Comparison of ENCODE assay signal across 1 cellular context in genomic region chr5:137753227-137753985, GRCh38.
TF ChIP-seq lines count a peak whose summit lies in the region.

No MANE protein-coding gene starts in this region.

TF ChIP-seq in HepG2, 621 proteins besides CTCF, POLR2A, EP300 and RAD21 (continued from another document and continues in another):
- peak; percentile 39 for TF ChIP-seq YY1 (IDR thresholded peaks at IDR 0.05; ENCODE audit: insufficient read depth, insufficient replicate concordance, low read depth, low read length)
- TF ChIP-seq KDM3A (CRISPR knock-in tag; IDR thresholded peaks at IDR 0.05; ENCODE audit: low read depth): no peak
- TF ChIP-seq ZNF788 (CRISPR knock-in tag; IDR thresholded peaks at IDR 0.05; ENCODE audit: borderline replicate concordance): 0 out of 2 replicates have a peak, but pooled peaks have one; percentile 19
- peak; percentile 19 for TF ChIP-seq ZEB1 (IDR thresholded peaks at IDR 0.05; ENCODE audit: insufficient replicate concordance, low read depth)
- peak; percentile 12 for TF ChIP-seq ASH2L (IDR thresholded peaks at IDR 0.05; ENCODE audit: insufficient read length, low read depth, low read length)
- no peak for TF ChIP-seq ZBTB7B (CRISPR knock-in tag; IDR thresholded peaks at IDR 0.05)
- TF ChIP-seq, protein P1, sequence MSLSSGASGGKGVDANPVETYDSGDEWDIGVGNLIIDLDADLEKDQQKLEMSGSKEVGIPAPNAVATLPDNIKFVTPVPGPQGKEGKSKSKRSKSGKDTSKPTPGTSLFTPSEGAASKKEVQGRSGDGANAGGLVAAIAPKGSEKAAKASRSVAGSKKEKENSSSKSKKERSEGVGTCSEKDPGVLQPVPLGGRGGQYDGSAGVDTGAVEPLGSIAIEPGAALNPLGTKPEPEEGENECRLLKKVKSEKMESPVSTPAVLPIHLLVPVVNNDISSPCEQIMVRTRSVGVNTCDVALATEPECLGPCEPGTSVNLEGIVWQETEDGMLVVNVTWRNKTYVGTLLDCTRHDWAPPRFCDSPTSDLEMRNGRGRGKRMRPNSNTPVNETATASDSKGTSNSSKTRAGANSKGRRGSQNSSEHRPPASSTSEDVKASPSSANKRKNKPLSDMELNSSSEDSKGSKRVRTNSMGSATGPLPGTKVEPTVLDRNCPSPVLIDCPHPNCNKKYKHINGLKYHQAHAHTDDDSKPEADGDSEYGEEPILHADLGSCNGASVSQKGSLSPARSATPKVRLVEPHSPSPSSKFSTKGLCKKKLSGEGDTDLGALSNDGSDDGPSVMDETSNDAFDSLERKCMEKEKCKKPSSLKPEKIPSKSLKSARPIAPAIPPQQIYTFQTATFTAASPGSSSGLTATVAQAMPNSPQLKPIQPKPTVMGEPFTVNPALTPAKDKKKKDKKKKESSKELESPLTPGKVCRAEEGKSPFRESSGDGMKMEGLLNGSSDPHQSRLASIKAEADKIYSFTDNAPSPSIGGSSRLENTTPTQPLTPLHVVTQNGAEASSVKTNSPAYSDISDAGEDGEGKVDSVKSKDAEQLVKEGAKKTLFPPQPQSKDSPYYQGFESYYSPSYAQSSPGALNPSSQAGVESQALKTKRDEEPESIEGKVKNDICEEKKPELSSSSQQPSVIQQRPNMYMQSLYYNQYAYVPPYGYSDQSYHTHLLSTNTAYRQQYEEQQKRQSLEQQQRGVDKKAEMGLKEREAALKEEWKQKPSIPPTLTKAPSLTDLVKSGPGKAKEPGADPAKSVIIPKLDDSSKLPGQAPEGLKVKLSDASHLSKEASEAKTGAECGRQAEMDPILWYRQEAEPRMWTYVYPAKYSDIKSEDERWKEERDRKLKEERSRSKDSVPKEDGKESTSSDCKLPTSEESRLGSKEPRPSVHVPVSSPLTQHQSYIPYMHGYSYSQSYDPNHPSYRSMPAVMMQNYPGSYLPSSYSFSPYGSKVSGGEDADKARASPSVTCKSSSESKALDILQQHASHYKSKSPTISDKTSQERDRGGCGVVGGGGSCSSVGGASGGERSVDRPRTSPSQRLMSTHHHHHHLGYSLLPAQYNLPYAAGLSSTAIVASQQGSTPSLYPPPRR (CRISPR knock-in tag; IDR thresholded peaks at IDR 0.05; ENCODE audit: borderline replicate concordance): 0 out of 2 replicates have a peak, but pooled peaks have one; percentile 16
- TF ChIP-seq, protein P2, sequence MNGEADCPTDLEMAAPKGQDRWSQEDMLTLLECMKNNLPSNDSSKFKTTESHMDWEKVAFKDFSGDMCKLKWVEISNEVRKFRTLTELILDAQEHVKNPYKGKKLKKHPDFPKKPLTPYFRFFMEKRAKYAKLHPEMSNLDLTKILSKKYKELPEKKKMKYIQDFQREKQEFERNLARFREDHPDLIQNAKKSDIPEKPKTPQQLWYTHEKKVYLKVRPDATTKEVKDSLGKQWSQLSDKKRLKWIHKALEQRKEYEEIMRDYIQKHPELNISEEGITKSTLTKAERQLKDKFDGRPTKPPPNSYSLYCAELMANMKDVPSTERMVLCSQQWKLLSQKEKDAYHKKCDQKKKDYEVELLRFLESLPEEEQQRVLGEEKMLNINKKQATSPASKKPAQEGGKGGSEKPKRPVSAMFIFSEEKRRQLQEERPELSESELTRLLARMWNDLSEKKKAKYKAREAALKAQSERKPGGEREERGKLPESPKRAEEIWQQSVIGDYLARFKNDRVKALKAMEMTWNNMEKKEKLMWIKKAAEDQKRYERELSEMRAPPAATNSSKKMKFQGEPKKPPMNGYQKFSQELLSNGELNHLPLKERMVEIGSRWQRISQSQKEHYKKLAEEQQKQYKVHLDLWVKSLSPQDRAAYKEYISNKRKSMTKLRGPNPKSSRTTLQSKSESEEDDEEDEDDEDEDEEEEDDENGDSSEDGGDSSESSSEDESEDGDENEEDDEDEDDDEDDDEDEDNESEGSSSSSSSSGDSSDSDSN (CRISPR knock-in tag; IDR thresholded peaks at IDR 0.05): peak; percentile 2; the same call in 1 of the 2 replicates
- TF ChIP-seq ZNF567 (CRISPR knock-in tag; IDR thresholded peaks at IDR 0.05; ENCODE audit: borderline replicate concordance): 0 out of 2 replicates have a peak, but pooled peaks have one; percentile 11
- TF ChIP-seq, protein P3, sequence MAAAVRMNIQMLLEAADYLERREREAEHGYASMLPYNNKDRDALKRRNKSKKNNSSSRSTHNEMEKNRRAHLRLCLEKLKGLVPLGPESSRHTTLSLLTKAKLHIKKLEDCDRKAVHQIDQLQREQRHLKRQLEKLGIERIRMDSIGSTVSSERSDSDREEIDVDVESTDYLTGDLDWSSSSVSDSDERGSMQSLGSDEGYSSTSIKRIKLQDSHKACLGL (CRISPR knock-in tag; IDR thresholded peaks at IDR 0.05): peak; percentile 18
- TF ChIP-seq ZNF205 (CRISPR knock-in tag; IDR thresholded peaks at IDR 0.05): no peak
- 0 out of 2 replicates have a peak, but pooled peaks have one; percentile 11 for TF ChIP-seq MTERF4 (CRISPR knock-in tag; IDR thresholded peaks at IDR 0.05)
- no peak for TF ChIP-seq ZMYM4 (CRISPR knock-in tag; IDR thresholded peaks at IDR 0.05)
- TF ChIP-seq ZNF546 (CRISPR knock-in tag; conservative IDR thresholded peaks at IDR 0.05): 0 out of 2 replicates have a peak, but pooled peaks have one; percentile 21
- no peak for TF ChIP-seq JUNB (CRISPR knock-in tag; IDR thresholded peaks at IDR 0.05; ENCODE audit: borderline replicate concordance)
- TF ChIP-seq, protein P4, sequence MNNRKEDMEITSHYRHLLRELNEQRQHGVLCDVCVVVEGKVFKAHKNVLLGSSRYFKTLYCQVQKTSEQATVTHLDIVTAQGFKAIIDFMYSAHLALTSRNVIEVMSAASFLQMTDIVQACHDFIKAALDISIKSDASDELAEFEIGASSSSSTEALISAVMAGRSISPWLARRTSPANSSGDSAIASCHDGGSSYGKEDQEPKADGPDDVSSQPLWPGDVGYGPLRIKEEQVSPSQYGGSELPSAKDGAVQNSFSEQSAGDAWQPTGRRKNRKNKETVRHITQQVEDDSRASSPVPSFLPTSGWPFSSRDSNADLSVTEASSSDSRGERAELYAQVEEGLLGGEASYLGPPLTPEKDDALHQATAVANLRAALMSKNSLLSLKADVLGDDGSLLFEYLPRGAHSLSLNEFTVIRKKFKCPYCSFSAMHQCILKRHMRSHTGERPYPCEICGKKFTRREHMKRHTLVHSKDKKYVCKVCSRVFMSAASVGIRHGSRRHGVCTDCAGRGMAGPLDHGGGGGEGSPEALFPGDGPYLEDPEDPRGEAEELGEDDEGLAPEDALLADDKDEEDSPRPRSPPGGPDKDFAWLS (CRISPR knock-in tag; IDR thresholded peaks at IDR 0.05; ENCODE audit: borderline replicate concordance): no peak
- no peak for TF ChIP-seq ISX (CRISPR knock-in tag; conservative IDR thresholded peaks at IDR 0.05)
- TF ChIP-seq RXRB (CRISPR knock-in tag; IDR thresholded peaks at IDR 0.05; ENCODE audit: borderline replicate concordance): no peak
- TF ChIP-seq PAF1 (CRISPR knock-in tag; IDR thresholded peaks at IDR 0.05): 0 out of 2 replicates have a peak, but pooled peaks have one; percentile 9
- TF ChIP-seq ZSCAN9 (CRISPR knock-in tag; IDR thresholded peaks at IDR 0.05; ENCODE audit: borderline replicate concordance): no peak
- 0 out of 2 replicates have a peak, but pooled peaks have one; percentile 10 for TF ChIP-seq HOXD1 (CRISPR knock-in tag; IDR thresholded peaks at IDR 0.05)
- no peak for TF ChIP-seq GABPA (IDR thresholded peaks at IDR 0.05; ENCODE audit: low read depth, low read length)
- TF ChIP-seq GABPA (CRISPR knock-in tag; IDR thresholded peaks at IDR 0.05; ENCODE audit: low read depth): no peak
- TF ChIP-seq ZNF263 (CRISPR knock-in tag; IDR thresholded peaks at IDR 0.05): 0 out of 2 replicates have a peak, but pooled peaks have one; percentile 9
- TF ChIP-seq ZSCAN30 (CRISPR knock-in tag; IDR thresholded peaks at IDR 0.05): 0 out of 2 replicates have a peak, but pooled peaks have one; percentile 13
- no peak for TF ChIP-seq MAFF (IDR thresholded peaks at IDR 0.05; ENCODE audit: low read depth, low read length)
- 0 out of 2 replicates have a peak, but pooled peaks have one; percentile 7 for TF ChIP-seq ZBTB26 (CRISPR knock-in tag; IDR thresholded peaks at IDR 0.05; ENCODE audit: borderline replicate concordance)
- TF ChIP-seq, protein P5, sequence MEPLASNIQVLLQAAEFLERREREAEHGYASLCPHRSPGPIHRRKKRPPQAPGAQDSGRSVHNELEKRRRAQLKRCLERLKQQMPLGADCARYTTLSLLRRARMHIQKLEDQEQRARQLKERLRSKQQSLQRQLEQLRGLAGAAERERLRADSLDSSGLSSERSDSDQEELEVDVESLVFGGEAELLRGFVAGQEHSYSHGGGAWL (CRISPR knock-in tag; IDR thresholded peaks at IDR 0.05): peak; percentile 25; the same call in 1 of the 2 replicates
- TF ChIP-seq ETS1 (CRISPR knock-in tag; IDR thresholded peaks at IDR 0.05): no peak
- TF ChIP-seq SRY (CRISPR knock-in tag; IDR thresholded peaks at IDR 0.05): 0 out of 2 replicates have a peak, but pooled peaks have one; percentile 12
- TF ChIP-seq, protein P6, sequence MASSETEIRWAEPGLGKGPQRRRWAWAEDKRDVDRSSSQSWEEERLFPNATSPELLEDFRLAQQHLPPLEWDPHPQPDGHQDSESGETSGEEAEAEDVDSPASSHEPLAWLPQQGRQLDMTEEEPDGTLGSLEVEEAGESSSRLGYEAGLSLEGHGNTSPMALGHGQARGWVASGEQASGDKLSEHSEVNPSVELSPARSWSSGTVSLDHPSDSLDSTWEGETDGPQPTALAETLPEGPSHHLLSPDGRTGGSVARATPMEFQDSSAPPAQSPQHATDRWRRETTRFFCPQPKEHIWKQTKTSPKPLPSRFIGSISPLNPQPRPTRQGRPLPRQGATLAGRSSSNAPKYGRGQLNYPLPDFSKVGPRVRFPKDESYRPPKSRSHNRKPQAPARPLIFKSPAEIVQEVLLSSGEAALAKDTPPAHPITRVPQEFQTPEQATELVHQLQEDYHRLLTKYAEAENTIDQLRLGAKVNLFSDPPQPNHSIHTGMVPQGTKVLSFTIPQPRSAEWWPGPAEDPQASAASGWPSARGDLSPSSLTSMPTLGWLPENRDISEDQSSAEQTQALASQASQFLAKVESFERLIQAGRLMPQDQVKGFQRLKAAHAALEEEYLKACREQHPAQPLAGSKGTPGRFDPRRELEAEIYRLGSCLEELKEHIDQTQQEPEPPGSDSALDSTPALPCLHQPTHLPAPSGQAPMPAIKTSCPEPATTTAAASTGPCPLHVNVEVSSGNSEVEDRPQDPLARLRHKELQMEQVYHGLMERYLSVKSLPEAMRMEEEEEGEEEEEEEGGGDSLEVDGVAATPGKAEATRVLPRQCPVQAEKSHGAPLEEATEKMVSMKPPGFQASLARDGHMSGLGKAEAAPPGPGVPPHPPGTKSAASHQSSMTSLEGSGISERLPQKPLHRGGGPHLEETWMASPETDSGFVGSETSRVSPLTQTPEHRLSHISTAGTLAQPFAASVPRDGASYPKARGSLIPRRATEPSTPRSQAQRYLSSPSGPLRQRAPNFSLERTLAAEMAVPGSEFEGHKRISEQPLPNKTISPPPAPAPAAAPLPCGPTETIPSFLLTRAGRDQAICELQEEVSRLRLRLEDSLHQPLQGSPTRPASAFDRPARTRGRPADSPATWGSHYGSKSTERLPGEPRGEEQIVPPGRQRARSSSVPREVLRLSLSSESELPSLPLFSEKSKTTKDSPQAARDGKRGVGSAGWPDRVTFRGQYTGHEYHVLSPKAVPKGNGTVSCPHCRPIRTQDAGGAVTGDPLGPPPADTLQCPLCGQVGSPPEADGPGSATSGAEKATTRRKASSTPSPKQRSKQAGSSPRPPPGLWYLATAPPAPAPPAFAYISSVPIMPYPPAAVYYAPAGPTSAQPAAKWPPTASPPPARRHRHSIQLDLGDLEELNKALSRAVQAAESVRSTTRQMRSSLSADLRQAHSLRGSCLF (CRISPR knock-in tag; IDR thresholded peaks at IDR 0.05; ENCODE audit: borderline replicate concordance): no peak
- TF ChIP-seq ZNF616 (CRISPR knock-in tag; IDR thresholded peaks at IDR 0.05; ENCODE audit: low read depth): 0 out of 2 replicates have a peak, but pooled peaks have one; percentile 45
- TF ChIP-seq, protein P7, sequence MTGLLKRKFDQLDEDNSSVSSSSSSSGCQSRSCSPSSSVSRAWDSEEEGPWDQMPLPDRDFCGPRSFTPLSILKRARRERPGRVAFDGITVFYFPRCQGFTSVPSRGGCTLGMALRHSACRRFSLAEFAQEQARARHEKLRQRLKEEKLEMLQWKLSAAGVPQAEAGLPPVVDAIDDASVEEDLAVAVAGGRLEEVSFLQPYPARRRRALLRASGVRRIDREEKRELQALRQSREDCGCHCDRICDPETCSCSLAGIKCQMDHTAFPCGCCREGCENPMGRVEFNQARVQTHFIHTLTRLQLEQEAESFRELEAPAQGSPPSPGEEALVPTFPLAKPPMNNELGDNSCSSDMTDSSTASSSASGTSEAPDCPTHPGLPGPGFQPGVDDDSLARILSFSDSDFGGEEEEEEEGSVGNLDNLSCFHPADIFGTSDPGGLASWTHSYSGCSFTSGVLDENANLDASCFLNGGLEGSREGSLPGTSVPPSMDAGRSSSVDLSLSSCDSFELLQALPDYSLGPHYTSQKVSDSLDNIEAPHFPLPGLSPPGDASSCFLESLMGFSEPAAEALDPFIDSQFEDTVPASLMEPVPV (CRISPR knock-in tag; IDR thresholded peaks at IDR 0.05): no peak
